ENCODE assay signal across 8 cellular contexts in genomic region chr2:117803644-117804325, GRCh38. TPM values are rescaled to one million over a fixed set of nuclear protein-coding genes. Genes with fewer than 3 reads are reported as not detected.
A peak's percentile ranks its signal among the peaks of the same experiment; 100 is the strongest.
DNase-seq lines count a peak whose midpoint lies in the region; ATAC-seq and TF ChIP-seq lines count a peak whose summit lies in the region.
"Not testable (repeated sequence)": the region's sequence is repeated elsewhere in the genome, so short reads cannot be mapped to it uniquely, and the experiment has no call there.

No MANE protein-coding gene starts in this region.

- intact Hi-C loops in CD4-positive, alpha-beta T cell (cut with DNase I, micrococcal nuclease) = not testable (repeated sequence)

- peaks cover 28% of the 10 kb centered on the region for H3K27me3 Mint-ChIP-seq in CD4-positive, alpha-beta T cell
- peaks cover 19% of the 10 kb centered on the region for H3K27me3 Mint-ChIP-seq in T-helper 2 cell treated with Interferon-gamma antibody and Interleukin-4, amounts not matched to agents 5 μg/mL and 100 μg/mL, for 36 hours (ENCODE audit: low read depth)
- H3K27me3 Mint-ChIP-seq in activated naive CD4-positive, alpha-beta T cell treated with anti-CD3 and anti-CD28 coated beads, Interleukin-2, amount 50 U/mL, for 24 hours = not testable (repeated sequence)
- H3K27me3 Mint-ChIP-seq in endodermal cell (ENCODE audit: insufficient read depth) (peaks cover 19% of the 10 kb centered on the region), memory B cell (peaks cover 15% of the 10 kb centered on the region)

- peak overlapping the region; percentile 86 for H3K4me2 ChIP-seq in smooth muscle cell

- peak overlapping the region; percentile 15; the same call in 1 of the 2 replicates for H3K4me3 ChIP-seq in HEK293 (ENCODE audit: low read depth, low read length)
- peak overlapping the region; percentile 80 for H3K4me3 ChIP-seq in endodermal cell (ENCODE audit: low read length)
- peak overlapping the region; percentile 55 for H3K4me3 ChIP-seq in smooth muscle cell

- H3K27me3 ChIP-seq in CD4-positive, alpha-beta T cell (ENCODE audit: control insufficient read depth, insufficient read depth, low read length); endodermal cell (ENCODE audit: control insufficient read depth, insufficient read depth, low read length, poor library complexity, severe bottlenecking); smooth muscle cell (ENCODE audit: low read depth): not testable (repeated sequence)

- H3K79me2 ChIP-seq in smooth muscle cell (ENCODE audit: low read depth) = not testable (repeated sequence)

- not testable (repeated sequence) for H3K27ac ChIP-seq in CD4-positive, alpha-beta T cell (ENCODE audit: low read depth, low read length); HEK293 (ENCODE audit: extremely low read depth, low read depth, low read length); endodermal cell (ENCODE audit: low read depth, low read length); smooth muscle cell (ENCODE audit: low read depth)

- not testable (repeated sequence) for TF ChIP-seq CTCF in CD4-positive, alpha-beta T cell (IDR thresholded peaks at IDR 0.05); smooth muscle cell (IDR thresholded peaks at IDR 0.05; ENCODE audit: borderline replicate concordance, insufficient read depth, poor library complexity, severe bottlenecking)
- peak; percentile 33; the same call in 1 of the 2 replicates for TF ChIP-seq CTCF in HEK293 (tag by site-specific recombination; IDR thresholded peaks at IDR 0.05)
- peak; percentile 30 for TF ChIP-seq CTCF in endodermal cell (conservative IDR thresholded peaks at IDR 0.05)

- H3K9me3 Mint-ChIP-seq in CD4-positive, alpha-beta T cell; T-helper 2 cell treated with Interferon-gamma antibody and Interleukin-4, amounts not matched to agents 5 μg/mL and 100 μg/mL, for 36 hours; activated naive CD4-positive, alpha-beta T cell treated with anti-CD3 and anti-CD28 coated beads, Interleukin-2, amount 50 U/mL, for 24 hours; endodermal cell; memory B cell: not testable (repeated sequence)

- DNase-seq in CD4-positive, alpha-beta T cell = peak in 1 of 10 experiments; percentile 8
- DNase-seq in NCI-H345 (lab: John Stamatoyannopoulos, UW) = peak; percentile 15
- DNase-seq in T-helper 2 cell treated with Interferon-gamma antibody and Interleukin-4, amounts not matched to agents 5 μg/mL and 100 μg/mL, for 36 hours (ENCODE audit: low spot score); endodermal cell; memory B cell (ENCODE audit: low spot score in 2 of 2); smooth muscle cell (lab: John Stamatoyannopoulos, UW; ENCODE audit: unreplicated experiment): not testable (repeated sequence)

- H3K9me3 ChIP-seq in CD4-positive, alpha-beta T cell (ENCODE audit: control insufficient read depth, low read length); HEK293 (ENCODE audit: control insufficient read depth, insufficient read depth, low read depth, low read length); endodermal cell (ENCODE audit: control insufficient read depth, low read length); smooth muscle cell (replicated peaks; ENCODE audit: low read depth): not testable (repeated sequence)

- ATAC-seq in CD4-positive, alpha-beta T cell (ENCODE audit: poor library complexity) = peak; percentile 39
- peak; percentile 56 for ATAC-seq in memory B cell (ENCODE audit: low read depth)

- not testable (repeated sequence) for H4K20me1 ChIP-seq in smooth muscle cell (ENCODE audit: low read depth)

- H3K4me1 Mint-ChIP-seq in CD4-positive, alpha-beta T cell (ENCODE audit: low read depth); T-helper 2 cell treated with Interferon-gamma antibody and Interleukin-4, amounts not matched to agents 5 μg/mL and 100 μg/mL, for 36 hours (ENCODE audit: low read depth); activated naive CD4-positive, alpha-beta T cell treated with anti-CD3 and anti-CD28 coated beads, Interleukin-2, amount 50 U/mL, for 24 hours; endodermal cell; memory B cell: not testable (repeated sequence)

- H3K27ac Mint-ChIP-seq in CD4-positive, alpha-beta T cell = peak overlapping the region; percentile 78
- H3K27ac Mint-ChIP-seq in T-helper 2 cell treated with Interferon-gamma antibody and Interleukin-4, amounts not matched to agents 5 μg/mL and 100 μg/mL, for 36 hours; activated naive CD4-positive, alpha-beta T cell treated with anti-CD3 and anti-CD28 coated beads, Interleukin-2, amount 50 U/mL, for 24 hours: not testable (repeated sequence)
- peak overlapping the region; percentile 94 for H3K27ac Mint-ChIP-seq in endodermal cell
- H3K27ac Mint-ChIP-seq in memory B cell = peak overlapping the region; percentile 72

- POLR2A ChIA-PET in CD4-positive, alpha-beta T cell (lab: Charles Lee) = interaction anchor here (2.0 kb wide), 1 partner anchor 11 kb away, joined by 6 read pairs; the partner anchor contains the start of gene DDX18
- POLR2A ChIA-PET in HEK293 (lab: Yijun Ruan, JAX) = not testable (repeated sequence)

- peak overlapping the region; percentile 94 for H2AFZ ChIP-seq in smooth muscle cell (ENCODE audit: low read depth)

- peak overlapping the region; percentile 6 for H3K9ac ChIP-seq in endodermal cell (ENCODE audit: extremely low read depth, low read length, poor library complexity, severe bottlenecking)
- not testable (repeated sequence) for H3K9ac ChIP-seq in smooth muscle cell (ENCODE audit: low read depth)

- H3K4me1 ChIP-seq in HEK293 (ENCODE audit: control insufficient read depth, insufficient read depth, low read length); endodermal cell (ENCODE audit: control insufficient read depth, insufficient read depth, low read length); smooth muscle cell (ENCODE audit: low read depth): not testable (repeated sequence)

- 2 to 18% methylated on average over 9 to 21 of the region's 35 CpGs for WGBS in endodermal cell (ENCODE audit: insufficient coverage in 1 of 2, insufficient read length in 1 of 2), 2 experiments
- WGBS in smooth muscle cell (ENCODE audit: low lambda C conversion rate) = 6% methylated on average over 34 of the region's 35 CpGs

- peak overlapping the region; percentile 74 for H3K4me3 Mint-ChIP-seq in CD4-positive, alpha-beta T cell
- H3K4me3 Mint-ChIP-seq in T-helper 2 cell treated with Interferon-gamma antibody and Interleukin-4, amounts not matched to agents 5 μg/mL and 100 μg/mL, for 36 hours = peak overlapping the region; percentile 79
- H3K4me3 Mint-ChIP-seq in activated naive CD4-positive, alpha-beta T cell treated with anti-CD3 and anti-CD28 coated beads, Interleukin-2, amount 50 U/mL, for 24 hours = peak overlapping the region; percentile 62
- peak overlapping the region; percentile 79 for H3K4me3 Mint-ChIP-seq in endodermal cell
- peak overlapping the region; percentile 77 for H3K4me3 Mint-ChIP-seq in memory B cell

- not testable (repeated sequence) for H3K36me3 Mint-ChIP-seq in CD4-positive, alpha-beta T cell (ENCODE audit: low read depth); T-helper 2 cell treated with Interferon-gamma antibody and Interleukin-4, amounts not matched to agents 5 μg/mL and 100 μg/mL, for 36 hours (ENCODE audit: low read depth); activated naive CD4-positive, alpha-beta T cell treated with anti-CD3 and anti-CD28 coated beads, Interleukin-2, amount 50 U/mL, for 24 hours; endodermal cell (ENCODE audit: low read depth); memory B cell

- not testable (repeated sequence) for H3F3A ChIP-seq in smooth muscle cell (ENCODE audit: low read depth)

- H3K36me3 ChIP-seq in HEK293 (ENCODE audit: control insufficient read depth in 2 of 2, insufficient read depth in 1 of 2, low read length in 2 of 2); endodermal cell (ENCODE audit: control insufficient read depth, insufficient read depth, low read length); smooth muscle cell (ENCODE audit: low read depth): not testable (repeated sequence)

- CTCF ChIA-PET in CD4-positive, alpha-beta T cell (lab: Charles Lee) = interaction anchor here (3.3 kb wide), 1 partner anchor 10 kb away, joined by 22 read pairs; the partner anchor contains the start of gene DDX18
- CTCF ChIA-PET in HEK293 (lab: Yijun Ruan, JAX) = interaction anchor here (0.8 to 2.8 kb wide), 2 partner anchors 11 to 13 kb away, joined by 3 to 15 read pairs; partner anchors contain the start of gene DDX18

TF ChIP-seq in HEK293, 187 proteins besides CTCF, POLR2A, EP300 and RAD21 (continues in another document):
- 0 out of 2 replicates have a peak, but pooled peaks have one; percentile 29 for TF ChIP-seq ZBTB44 (tag by site-specific recombination; IDR thresholded peaks at IDR 0.05)

RNA-seq across cellular contexts. Expression of gene DDX18, which starts 10.7 kb away (rescaled TPM):
- total RNA-seq in CD4-positive, alpha-beta T cell = 100 to 1,000 TPM; 172 to 177 TPM
- total RNA-seq in endodermal cell (10 to 100 TPM; 63.6 to 70.4 TPM), smooth muscle cell (55.9 and 64.1 TPM in 2 replicates)
- 51.9 TPM for polyA plus RNA-seq in endodermal cell (2013, experiment 1 of 2)
- polyA plus RNA-seq in endodermal cell (2013, experiment 2 of 2) = 54.8 TPM
- polyA plus RNA-seq in smooth muscle cell = 25.8 and 37.3 TPM in 2 replicates

Comparison
In these comparisons a context has a peak if more than half of its experiments do, and no peak if none do; other contexts are left out.
1. H3K4me3 ChIP-seq: peak in every context shown above with its lines; median percentile 80 in endodermal cell; 55 in smooth muscle cell; 15 in HEK293.